30 cellular contexts compared by ENCODE assay signal in the genomic region with DNA sequence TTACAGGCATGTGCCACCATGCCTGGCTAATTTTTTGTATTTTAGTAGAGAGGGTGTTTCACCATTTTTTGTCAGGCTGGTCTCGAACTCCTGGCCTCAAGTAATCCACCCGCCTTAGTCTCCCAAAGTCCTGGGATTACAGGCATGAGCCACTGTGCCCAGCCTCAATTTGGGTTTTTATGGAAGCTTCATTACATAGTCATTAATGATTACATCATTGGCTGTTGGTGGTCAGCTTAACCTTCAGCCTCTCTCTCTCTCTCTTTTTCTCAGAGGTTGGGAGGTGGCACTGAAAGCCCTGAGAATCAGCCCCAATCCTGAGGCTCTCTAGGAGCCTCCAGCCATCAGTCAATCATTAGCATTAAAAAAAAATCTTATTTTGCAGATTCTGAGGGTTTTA.
"Had no signal": no experiment of that assay in that cellular context is flagged by ENCODE, and none has a peak within 500 bp of the region (broad histone marks: within the 10 kb centered on the region; RNA-seq: fewer than 3 reads in every experiment).

No MANE protein-coding gene starts in this region.

- H3K27ac Mint-ChIP-seq: neural progenitor cell had no signal

- H3K9me3 Mint-ChIP-seq: naive thymus-derived CD8-positive, alpha-beta T cell; nephron; neural progenitor cell; stimulated activated memory B cell treated with anti-CD40 and anti-IgM and Interleukin-4, amounts not matched to agents 10 μg/mL and 1 μg/mL and 100 μg/mL, for 72 hours had no signal

- H3K4me1 ChIP-seq: left lung, lower lobe of right lung, neural progenitor cell, parathyroid adenoma, sigmoid colon, stomach, testis, thyroid gland, transverse colon, upper lobe of left lung, vagina had no signal

- ATAC-seq: left colon; left lung; lower lobe of right lung; naive thymus-derived CD8-positive, alpha-beta T cell; right cardiac atrium; stimulated activated memory B cell treated with anti-CD40 and anti-IgM and Interleukin-4, amounts not matched to agents 10 μg/mL and 1 μg/mL and 100 μg/mL, for 72 hours; stimulated activated naive CD8-positive, alpha-beta T cell treated with anti-CD3 and anti-CD28 coated beads, Interleukin-15, Interleukin-2, amounts not matched to agents 100 U/mL and 50 U/mL, for 24 hours had no signal

- H3K27ac ChIP-seq: left lung, lower lobe of right lung, neural progenitor cell, neutrophil, parathyroid adenoma, sigmoid colon, stomach, testis, thyroid gland, transverse colon, upper lobe of left lung, vagina had no signal

- H3K4me3 Mint-ChIP-seq: immature natural killer cell; naive thymus-derived CD8-positive, alpha-beta T cell; nephron; neural progenitor cell; stimulated activated memory B cell treated with anti-CD40 and anti-IgM and Interleukin-4, amounts not matched to agents 10 μg/mL and 1 μg/mL and 100 μg/mL, for 72 hours had no signal

- H3K27me3 Mint-ChIP-seq: naive thymus-derived CD8-positive, alpha-beta T cell; stimulated activated memory B cell treated with anti-CD40 and anti-IgM and Interleukin-4, amounts not matched to agents 10 μg/mL and 1 μg/mL and 100 μg/mL, for 72 hours had no signal

- H3K4me3 ChIP-seq: left lung, lower lobe of right lung, neural progenitor cell, sigmoid colon, smooth muscle cell, stomach, testis, thyroid gland, transverse colon, upper lobe of left lung, vagina had no signal

- H2AFZ ChIP-seq: neural progenitor cell, parathyroid adenoma had no signal

- H3K9me3 ChIP-seq: left lung, lower lobe of right lung, neutrophil, sigmoid colon, stomach, testis, thyroid gland, transverse colon, upper lobe of left lung, vagina had no signal

- H3K79me2 ChIP-seq: parathyroid adenoma had no signal

- H3K4me1 Mint-ChIP-seq: immature natural killer cell; nephron; neural progenitor cell; stimulated activated memory B cell treated with anti-CD40 and anti-IgM and Interleukin-4, amounts not matched to agents 10 μg/mL and 1 μg/mL and 100 μg/mL, for 72 hours had no signal

- H3K4me2 ChIP-seq: neural progenitor cell, smooth muscle cell had no signal

- H3K27me3 ChIP-seq: left lung, neural progenitor cell, neutrophil, sigmoid colon, stomach, testis, thyroid gland, transverse colon, upper lobe of left lung, vagina had no signal

- DNase-seq: hypothalamus; immature natural killer cell; kidney; left colon; left lung; lower lobe of right lung; mammary epithelial cell; mesenchymal stem cell; naive thymus-derived CD8-positive, alpha-beta T cell; occipital lobe; retina; right cardiac atrium; sigmoid colon; stimulated activated CD4-positive, alpha-beta T cell treated with anti-CD3 and anti-CD28 coated beads, Interleukin-1b, Interleukin-23, amount 100 ng/mL, for 48 hours; stimulated activated CD4-positive, alpha-beta T cell treated with anti-CD3 and anti-CD28 coated beads, Interleukin-2, amount 100 ng/mL, for 48 hours; stimulated activated CD4-positive, alpha-beta T cell treated with anti-CD3 and anti-CD28 coated beads, Interleukin-4, amount 100 ng/mL, for 4 hours; stimulated activated CD8-positive, alpha-beta memory T cell treated with anti-CD3 and anti-CD28 coated beads, Interleukin-4, amount 100 ng/mL, for 48 hours; stimulated activated naive CD8-positive, alpha-beta T cell treated with anti-CD3 and anti-CD28 coated beads, Interleukin-15, Interleukin-2, amounts not matched to agents 100 U/mL and 50 U/mL, for 24 hours; stomach; testis; thyroid gland; transverse colon; upper lobe of left lung had no signal
